1 cellular context compared by ENCODE assay signal in the genomic region with DNA sequence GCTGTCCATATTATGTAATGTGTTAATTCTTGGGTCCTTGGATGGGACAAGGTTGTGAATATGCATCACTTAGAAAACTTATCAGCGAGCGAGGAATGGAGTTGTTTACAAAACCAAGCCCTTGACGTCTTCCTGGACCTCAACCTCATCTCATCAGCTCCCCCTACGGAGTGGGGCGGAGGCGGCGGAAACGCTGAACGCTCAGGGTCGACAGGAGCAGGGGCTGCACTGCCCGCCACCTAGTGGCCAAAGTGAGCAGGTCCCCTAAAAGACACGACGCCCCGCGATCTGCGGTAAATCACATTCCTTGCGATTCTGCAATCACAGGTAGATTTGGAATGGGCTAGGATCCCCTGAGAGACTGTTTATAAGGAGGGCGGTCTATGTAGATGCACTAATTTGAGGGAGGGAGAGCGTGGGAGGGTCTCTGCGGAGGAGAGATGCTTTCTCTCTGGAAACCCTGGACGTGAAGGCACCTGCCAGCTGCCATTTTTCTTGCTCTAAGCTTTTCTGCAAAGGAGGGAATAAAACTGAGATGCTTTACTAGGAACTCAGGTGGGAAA.
TF ChIP-seq lines count a peak whose summit lies in the region.

No MANE protein-coding gene starts in this region.

TF ChIP-seq in HepG2, 621 proteins besides CTCF, POLR2A, EP300 and RAD21 (continued from another document and continues in another):
- TF ChIP-seq, protein P1, sequence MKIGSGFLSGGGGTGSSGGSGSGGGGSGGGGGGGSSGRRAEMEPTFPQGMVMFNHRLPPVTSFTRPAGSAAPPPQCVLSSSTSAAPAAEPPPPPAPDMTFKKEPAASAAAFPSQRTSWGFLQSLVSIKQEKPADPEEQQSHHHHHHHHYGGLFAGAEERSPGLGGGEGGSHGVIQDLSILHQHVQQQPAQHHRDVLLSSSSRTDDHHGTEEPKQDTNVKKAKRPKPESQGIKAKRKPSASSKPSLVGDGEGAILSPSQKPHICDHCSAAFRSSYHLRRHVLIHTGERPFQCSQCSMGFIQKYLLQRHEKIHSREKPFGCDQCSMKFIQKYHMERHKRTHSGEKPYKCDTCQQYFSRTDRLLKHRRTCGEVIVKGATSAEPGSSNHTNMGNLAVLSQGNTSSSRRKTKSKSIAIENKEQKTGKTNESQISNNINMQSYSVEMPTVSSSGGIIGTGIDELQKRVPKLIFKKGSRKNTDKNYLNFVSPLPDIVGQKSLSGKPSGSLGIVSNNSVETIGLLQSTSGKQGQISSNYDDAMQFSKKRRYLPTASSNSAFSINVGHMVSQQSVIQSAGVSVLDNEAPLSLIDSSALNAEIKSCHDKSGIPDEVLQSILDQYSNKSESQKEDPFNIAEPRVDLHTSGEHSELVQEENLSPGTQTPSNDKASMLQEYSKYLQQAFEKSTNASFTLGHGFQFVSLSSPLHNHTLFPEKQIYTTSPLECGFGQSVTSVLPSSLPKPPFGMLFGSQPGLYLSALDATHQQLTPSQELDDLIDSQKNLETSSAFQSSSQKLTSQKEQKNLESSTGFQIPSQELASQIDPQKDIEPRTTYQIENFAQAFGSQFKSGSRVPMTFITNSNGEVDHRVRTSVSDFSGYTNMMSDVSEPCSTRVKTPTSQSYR (CRISPR knock-in tag; IDR thresholded peaks at IDR 0.05; ENCODE audit: borderline replicate concordance): no peak
- no peak; the same call in 1 of the 2 replicates for TF ChIP-seq NFKB2 (CRISPR knock-in tag; IDR thresholded peaks at IDR 0.05; ENCODE audit: borderline replicate concordance)
- TF ChIP-seq KMT2B (CRISPR knock-in tag; IDR thresholded peaks at IDR 0.05): 0 out of 2 replicates have a peak, but pooled peaks have one; percentile 28
- no peak for TF ChIP-seq KAT7 (CRISPR knock-in tag; IDR thresholded peaks at IDR 0.05; ENCODE audit: borderline replicate concordance)
- TF ChIP-seq ZNF605 (CRISPR knock-in tag; IDR thresholded peaks at IDR 0.05): peak; percentile 71; the same call in 1 of the 2 replicates
- no peak for TF ChIP-seq HNRNPL (IDR thresholded peaks at IDR 0.05; ENCODE audit: low read depth, low read length)
- TF ChIP-seq FOXA3 (CRISPR knock-in tag; IDR thresholded peaks at IDR 0.05): peak; percentile 78
- TF ChIP-seq TOPORS (CRISPR knock-in tag; IDR thresholded peaks at IDR 0.05): no peak
- TF ChIP-seq RARA (CRISPR knock-in tag; IDR thresholded peaks at IDR 0.05): 0 out of 2 replicates have a peak, but pooled peaks have one; percentile 25
- TF ChIP-seq, protein P2, sequence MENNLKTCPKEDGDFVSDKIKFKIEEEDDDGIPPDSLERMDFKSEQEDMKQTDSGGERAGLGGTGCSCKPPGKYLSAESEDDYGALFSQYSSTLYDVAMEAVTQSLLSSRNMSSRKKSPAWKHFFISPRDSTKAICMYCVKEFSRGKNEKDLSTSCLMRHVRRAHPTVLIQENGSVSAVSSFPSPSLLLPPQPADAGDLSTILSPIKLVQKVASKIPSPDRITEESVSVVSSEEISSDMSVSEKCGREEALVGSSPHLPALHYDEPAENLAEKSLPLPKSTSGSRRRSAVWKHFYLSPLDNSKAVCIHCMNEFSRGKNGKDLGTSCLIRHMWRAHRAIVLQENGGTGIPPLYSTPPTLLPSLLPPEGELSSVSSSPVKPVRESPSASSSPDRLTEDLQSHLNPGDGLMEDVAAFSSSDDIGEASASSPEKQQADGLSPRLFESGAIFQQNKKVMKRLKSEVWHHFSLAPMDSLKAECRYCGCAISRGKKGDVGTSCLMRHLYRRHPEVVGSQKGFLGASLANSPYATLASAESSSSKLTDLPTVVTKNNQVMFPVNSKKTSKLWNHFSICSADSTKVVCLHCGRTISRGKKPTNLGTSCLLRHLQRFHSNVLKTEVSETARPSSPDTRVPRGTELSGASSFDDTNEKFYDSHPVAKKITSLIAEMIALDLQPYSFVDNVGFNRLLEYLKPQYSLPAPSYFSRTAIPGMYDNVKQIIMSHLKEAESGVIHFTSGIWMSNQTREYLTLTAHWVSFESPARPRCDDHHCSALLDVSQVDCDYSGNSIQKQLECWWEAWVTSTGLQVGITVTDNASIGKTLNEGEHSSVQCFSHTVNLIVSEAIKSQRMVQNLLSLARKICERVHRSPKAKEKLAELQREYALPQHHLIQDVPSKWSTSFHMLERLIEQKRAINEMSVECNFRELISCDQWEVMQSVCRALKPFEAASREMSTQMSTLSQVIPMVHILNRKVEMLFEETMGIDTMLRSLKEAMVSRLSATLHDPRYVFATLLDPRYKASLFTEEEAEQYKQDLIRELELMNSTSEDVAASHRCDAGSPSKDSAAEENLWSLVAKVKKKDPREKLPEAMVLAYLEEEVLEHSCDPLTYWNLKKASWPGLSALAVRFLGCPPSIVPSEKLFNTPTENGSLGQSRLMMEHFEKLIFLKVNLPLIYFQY (CRISPR knock-in tag; IDR thresholded peaks at IDR 0.05; ENCODE audit: borderline replicate concordance): peak; percentile 29; the same call in 1 of the 2 replicates
- TF ChIP-seq ZNF430 (CRISPR knock-in tag; IDR thresholded peaks at IDR 0.05): 0 out of 2 replicates have a peak, but pooled peaks have one; percentile 38
- no peak for TF ChIP-seq ZNF790 (CRISPR knock-in tag; IDR thresholded peaks at IDR 0.05; ENCODE audit: borderline replicate concordance)
- no peak for TF ChIP-seq ZSCAN20 (CRISPR knock-in tag; IDR thresholded peaks at IDR 0.05; ENCODE audit: borderline replicate concordance)
- TF ChIP-seq ZNF350 (CRISPR knock-in tag; IDR thresholded peaks at IDR 0.05; ENCODE audit: borderline replicate concordance, low read depth): peak; percentile 53; the same call in 1 of the 2 replicates
- TF ChIP-seq, protein P3, sequence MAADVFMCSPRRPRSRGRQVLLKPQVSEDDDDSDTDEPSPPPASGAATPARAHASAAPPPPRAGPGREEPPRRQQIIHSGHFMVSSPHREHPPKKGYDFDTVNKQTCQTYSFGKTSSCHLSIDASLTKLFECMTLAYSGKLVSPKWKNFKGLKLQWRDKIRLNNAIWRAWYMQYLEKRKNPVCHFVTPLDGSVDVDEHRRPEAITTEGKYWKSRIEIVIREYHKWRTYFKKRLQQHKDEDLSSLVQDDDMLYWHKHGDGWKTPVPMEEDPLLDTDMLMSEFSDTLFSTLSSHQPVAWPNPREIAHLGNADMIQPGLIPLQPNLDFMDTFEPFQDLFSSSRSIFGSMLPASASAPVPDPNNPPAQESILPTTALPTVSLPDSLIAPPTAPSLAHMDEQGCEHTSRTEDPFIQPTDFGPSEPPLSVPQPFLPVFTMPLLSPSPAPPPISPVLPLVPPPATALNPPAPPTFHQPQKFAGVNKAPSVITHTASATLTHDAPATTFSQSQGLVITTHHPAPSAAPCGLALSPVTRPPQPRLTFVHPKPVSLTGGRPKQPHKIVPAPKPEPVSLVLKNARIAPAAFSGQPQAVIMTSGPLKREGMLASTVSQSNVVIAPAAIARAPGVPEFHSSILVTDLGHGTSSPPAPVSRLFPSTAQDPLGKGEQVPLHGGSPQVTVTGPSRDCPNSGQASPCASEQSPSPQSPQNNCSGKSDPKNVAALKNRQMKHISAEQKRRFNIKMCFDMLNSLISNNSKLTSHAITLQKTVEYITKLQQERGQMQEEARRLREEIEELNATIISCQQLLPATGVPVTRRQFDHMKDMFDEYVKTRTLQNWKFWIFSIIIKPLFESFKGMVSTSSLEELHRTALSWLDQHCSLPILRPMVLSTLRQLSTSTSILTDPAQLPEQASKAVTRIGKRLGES (CRISPR knock-in tag; IDR thresholded peaks at IDR 0.05; ENCODE audit: borderline replicate concordance): no peak
- TF ChIP-seq, protein P4, sequence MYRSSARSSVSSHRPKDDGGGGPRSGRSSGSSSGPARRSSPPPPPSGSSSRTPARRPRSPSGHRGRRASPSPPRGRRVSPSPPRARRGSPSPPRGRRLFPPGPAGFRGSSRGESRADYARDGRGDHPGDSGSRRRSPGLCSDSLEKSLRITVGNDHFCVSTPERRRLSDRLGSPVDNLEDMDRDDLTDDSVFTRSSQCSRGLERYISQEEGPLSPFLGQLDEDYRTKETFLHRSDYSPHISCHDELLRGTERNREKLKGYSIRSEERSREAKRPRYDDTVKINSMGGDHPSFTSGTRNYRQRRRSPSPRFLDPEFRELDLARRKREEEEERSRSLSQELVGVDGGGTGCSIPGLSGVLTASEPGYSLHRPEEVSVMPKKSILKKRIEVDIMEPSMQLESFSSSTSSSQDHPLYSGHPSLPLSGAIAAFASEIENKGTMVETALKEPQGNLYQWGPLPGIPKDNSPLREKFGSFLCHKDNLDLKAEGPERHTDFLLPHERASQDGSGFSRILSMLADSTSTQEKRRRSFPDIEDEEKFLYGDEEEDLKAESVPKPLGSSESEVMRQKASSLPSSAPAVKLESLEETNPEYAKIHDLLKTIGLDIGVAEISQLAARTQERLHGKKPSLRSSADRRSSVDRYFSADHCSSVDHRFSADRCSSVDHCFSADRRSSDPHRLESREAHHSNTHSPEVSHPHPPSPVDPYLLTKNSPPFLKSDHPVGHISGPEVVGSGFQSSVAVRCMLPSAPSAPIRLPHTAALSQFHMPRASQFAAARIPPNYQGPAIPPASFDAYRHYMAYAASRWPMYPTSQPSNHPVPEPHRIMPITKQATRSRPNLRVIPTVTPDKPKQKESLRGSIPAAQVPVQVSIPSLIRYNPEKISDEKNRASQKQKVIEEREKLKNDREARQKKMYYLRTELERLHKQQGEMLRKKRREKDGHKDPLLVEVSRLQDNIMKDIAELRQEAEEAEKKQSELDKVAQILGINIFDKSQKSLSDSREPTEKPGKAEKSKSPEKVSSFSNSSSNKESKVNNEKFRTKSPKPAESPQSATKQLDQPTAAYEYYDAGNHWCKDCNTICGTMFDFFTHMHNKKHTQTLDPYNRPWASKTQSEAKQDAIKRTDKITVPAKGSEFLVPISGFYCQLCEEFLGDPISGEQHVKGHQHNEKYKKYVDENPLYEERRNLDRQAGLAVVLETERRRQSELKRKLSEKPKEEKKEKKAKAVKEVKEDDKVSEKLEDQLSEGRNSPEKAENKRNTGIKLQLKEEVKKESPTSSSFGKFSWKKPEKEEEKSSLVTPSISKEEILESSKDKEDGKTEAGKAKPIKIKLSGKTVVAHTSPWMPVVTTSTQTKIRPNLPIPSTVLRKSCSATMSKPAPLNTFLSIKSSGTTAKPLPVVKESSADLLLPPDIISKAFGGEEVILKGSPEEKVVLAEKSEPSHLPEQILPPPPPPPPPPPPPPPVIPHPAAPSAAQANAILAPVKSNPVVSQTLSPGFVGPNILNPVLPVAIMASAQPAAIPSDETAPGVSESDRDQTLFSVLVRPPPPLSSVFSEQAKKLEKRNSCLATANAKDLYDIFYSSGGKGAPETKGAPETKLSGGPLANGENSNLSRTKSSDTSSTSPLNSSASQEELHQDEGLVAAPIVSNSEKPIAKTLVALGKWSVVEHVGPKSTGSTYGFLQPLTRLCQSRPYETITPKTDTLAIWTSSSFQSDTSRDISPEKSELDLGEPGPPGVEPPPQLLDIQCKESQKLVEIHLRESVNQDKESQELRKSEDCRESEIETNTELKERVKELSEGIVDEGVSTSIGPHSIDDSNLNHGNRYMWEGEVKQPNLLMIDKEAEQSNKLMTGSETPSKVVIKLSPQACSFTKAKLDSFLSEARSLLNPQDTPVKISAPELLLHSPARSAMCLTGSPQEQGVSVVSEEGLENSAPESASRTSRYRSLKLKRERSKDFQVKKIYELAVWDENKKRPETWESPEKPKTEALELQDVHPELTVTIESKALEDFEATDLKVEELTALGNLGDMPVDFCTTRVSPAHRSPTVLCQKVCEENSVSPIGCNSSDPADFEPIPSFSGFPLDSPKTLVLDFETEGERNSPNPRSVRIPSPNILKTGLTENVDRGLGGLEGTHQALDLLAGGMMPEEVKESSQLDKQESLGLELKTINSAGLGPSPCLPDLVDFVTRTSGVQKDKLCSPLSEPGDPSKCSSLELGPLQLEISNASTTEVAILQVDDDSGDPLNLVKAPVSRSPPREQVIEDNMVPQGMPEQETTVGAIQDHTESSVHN (CRISPR knock-in tag; IDR thresholded peaks at IDR 0.05): no peak
- TF ChIP-seq ZBTB21 (CRISPR knock-in tag; IDR thresholded peaks at IDR 0.05): no peak
- TF ChIP-seq KLF11 (CRISPR knock-in tag; IDR thresholded peaks at IDR 0.05): peak; percentile 88
- TF ChIP-seq, protein P5, sequence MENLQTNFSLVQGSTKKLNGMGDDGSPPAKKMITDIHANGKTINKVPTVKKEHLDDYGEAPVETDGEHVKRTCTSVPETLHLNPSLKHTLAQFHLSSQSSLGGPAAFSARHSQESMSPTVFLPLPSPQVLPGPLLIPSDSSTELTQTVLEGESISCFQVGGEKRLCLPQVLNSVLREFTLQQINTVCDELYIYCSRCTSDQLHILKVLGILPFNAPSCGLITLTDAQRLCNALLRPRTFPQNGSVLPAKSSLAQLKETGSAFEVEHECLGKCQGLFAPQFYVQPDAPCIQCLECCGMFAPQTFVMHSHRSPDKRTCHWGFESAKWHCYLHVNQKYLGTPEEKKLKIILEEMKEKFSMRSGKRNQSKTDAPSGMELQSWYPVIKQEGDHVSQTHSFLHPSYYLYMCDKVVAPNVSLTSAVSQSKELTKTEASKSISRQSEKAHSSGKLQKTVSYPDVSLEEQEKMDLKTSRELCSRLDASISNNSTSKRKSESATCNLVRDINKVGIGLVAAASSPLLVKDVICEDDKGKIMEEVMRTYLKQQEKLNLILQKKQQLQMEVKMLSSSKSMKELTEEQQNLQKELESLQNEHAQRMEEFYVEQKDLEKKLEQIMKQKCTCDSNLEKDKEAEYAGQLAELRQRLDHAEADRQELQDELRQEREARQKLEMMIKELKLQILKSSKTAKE (CRISPR knock-in tag; IDR thresholded peaks at IDR 0.05; ENCODE audit: borderline replicate concordance): no peak
- TF ChIP-seq, protein P6, sequence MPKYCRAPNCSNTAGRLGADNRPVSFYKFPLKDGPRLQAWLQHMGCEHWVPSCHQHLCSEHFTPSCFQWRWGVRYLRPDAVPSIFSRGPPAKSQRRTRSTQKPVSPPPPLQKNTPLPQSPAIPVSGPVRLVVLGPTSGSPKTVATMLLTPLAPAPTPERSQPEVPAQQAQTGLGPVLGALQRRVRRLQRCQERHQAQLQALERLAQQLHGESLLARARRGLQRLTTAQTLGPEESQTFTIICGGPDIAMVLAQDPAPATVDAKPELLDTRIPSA (CRISPR knock-in tag; IDR thresholded peaks at IDR 0.05; ENCODE audit: borderline replicate concordance): no peak
- TF ChIP-seq ZBTB20 (CRISPR knock-in tag; IDR thresholded peaks at IDR 0.05; ENCODE audit: borderline replicate concordance, low read depth): no peak; the same call in 1 of the 2 replicates
- TF ChIP-seq, protein P7, sequence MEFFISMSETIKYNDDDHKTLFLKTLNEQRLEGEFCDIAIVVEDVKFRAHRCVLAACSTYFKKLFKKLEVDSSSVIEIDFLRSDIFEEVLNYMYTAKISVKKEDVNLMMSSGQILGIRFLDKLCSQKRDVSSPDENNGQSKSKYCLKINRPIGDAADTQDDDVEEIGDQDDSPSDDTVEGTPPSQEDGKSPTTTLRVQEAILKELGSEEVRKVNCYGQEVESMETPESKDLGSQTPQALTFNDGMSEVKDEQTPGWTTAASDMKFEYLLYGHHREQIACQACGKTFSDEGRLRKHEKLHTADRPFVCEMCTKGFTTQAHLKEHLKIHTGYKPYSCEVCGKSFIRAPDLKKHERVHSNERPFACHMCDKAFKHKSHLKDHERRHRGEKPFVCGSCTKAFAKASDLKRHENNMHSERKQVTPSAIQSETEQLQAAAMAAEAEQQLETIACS (CRISPR knock-in tag; IDR thresholded peaks at IDR 0.05): no peak
- no peak for TF ChIP-seq KDM3A (CRISPR knock-in tag; IDR thresholded peaks at IDR 0.05; ENCODE audit: low read depth)
- TF ChIP-seq MIER3 (CRISPR knock-in tag; IDR thresholded peaks at IDR 0.05; ENCODE audit: borderline replicate concordance): peak; percentile 78; the same call in 1 of the 2 replicates
- TF ChIP-seq HIVEP1 (CRISPR knock-in tag; IDR thresholded peaks at IDR 0.05): no peak; the same call in 1 of the 2 replicates
- TF ChIP-seq, protein P8, sequence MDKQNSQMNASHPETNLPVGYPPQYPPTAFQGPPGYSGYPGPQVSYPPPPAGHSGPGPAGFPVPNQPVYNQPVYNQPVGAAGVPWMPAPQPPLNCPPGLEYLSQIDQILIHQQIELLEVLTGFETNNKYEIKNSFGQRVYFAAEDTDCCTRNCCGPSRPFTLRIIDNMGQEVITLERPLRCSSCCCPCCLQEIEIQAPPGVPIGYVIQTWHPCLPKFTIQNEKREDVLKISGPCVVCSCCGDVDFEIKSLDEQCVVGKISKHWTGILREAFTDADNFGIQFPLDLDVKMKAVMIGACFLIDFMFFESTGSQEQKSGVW (CRISPR knock-in tag; IDR thresholded peaks at IDR 0.05; ENCODE audit: borderline replicate concordance): no peak
- TF ChIP-seq ADNP (CRISPR knock-in tag; IDR thresholded peaks at IDR 0.05): peak; percentile 87; the same call in 1 of the 2 replicates
- no peak for TF ChIP-seq IRX3 (CRISPR knock-in tag; IDR thresholded peaks at IDR 0.05; ENCODE audit: borderline replicate concordance, low read depth)
